In genomic region chr3:184467171-184467570, GRCh38 we compare ENCODE assay signal across 24 cellular contexts.
"Had no signal": no experiment of that assay in that cellular context is flagged by ENCODE, and none has a peak within 500 bp of the region (broad histone marks: within the 10 kb centered on the region; RNA-seq: fewer than 3 reads in every experiment).

No MANE protein-coding gene starts in this region.

- H2AFZ ChIP-seq: neural progenitor cell had no signal

- H3K36me3 ChIP-seq: adrenal gland, colonic mucosa, gastrocnemius medialis, neural progenitor cell, sigmoid colon, tibial nerve had no signal

- H3K4me1 ChIP-seq: body of pancreas, colonic mucosa, sigmoid colon had no signal

- DNase-seq: activated CD4-positive, alpha-beta memory T cell treated with anti-CD3 and anti-CD28 coated beads for 36 hours; activated CD4-positive, alpha-beta T cell treated with anti-CD3 and anti-CD28 coated beads, Interleukin-2, amount 10 ng/mL, durations not matched to agents 24 days and 14 days; activated CD4-positive, CD25-positive, alpha-beta regulatory T cell treated with anti-CD3 and anti-CD28 coated beads, Interleukin-2, amount 50 U/mL, for 72 hours; activated naive CD4-positive, alpha-beta T cell treated with Interleukin-2 at 50 U/mL for 16 hours; activated naive CD8-positive, alpha-beta T cell treated with anti-CD3 and anti-CD28 coated beads for 36 hours; activated T-cell treated with anti-CD3 and anti-CD28 coated beads for 4 hours; activated T-cell treated with anti-CD3 and anti-CD28 coated beads, Interleukin-2, amount 50 U/mL, for 72 hours; cerebellar nuclear complex; effector memory CD4-positive, alpha-beta T cell; gastrocnemius medialis; glutamatergic neuron; mammary epithelial cell; natural killer cell; sigmoid colon; stimulated activated CD4-positive, alpha-beta T cell treated with anti-CD3 and anti-CD28 coated beads, Interleukin-2, amount 100 ng/mL, for 24 hours; T-helper 17 cell; T1000 had no signal

- H3K4me3 ChIP-seq: adrenal gland, body of pancreas, colonic mucosa, dorsolateral prefrontal cortex, gastrocnemius medialis, neural progenitor cell, sigmoid colon, smooth muscle cell, tibial nerve had no signal

- H3K27me3 ChIP-seq: adrenal gland, colonic mucosa, dorsolateral prefrontal cortex, gastrocnemius medialis, neural progenitor cell had no signal

- ATAC-seq: activated T-cell treated with anti-CD3 and anti-CD28 coated beads, Interleukin-2, amount 50 U/mL, for 72 hours; body of pancreas; natural killer cell; T-helper 17 cell had no signal

- H3K27ac ChIP-seq: adrenal gland, body of pancreas, colonic mucosa, gastrocnemius medialis, neural progenitor cell, sigmoid colon, tibial nerve had no signal

- H3K9ac ChIP-seq: neural progenitor cell had no signal

- H3K4me2 ChIP-seq: neural progenitor cell had no signal

- H3K9me3 ChIP-seq: adrenal gland, body of pancreas, colonic mucosa, gastrocnemius medialis, sigmoid colon, tibial nerve had no signal
